ENCODE assay signal across 11 cellular contexts in genomic region chr17:39705786-39706348, GRCh38. TPM values are rescaled to one million over a fixed set of nuclear protein-coding genes. Genes with fewer than 3 reads are reported as not detected.
DNase-seq lines count a peak whose midpoint lies in the region; ATAC-seq and TF ChIP-seq lines count a peak whose summit lies in the region.
"Had no signal": no experiment of that assay in that cellular context is flagged by ENCODE, and none has a peak within 500 bp of the region (broad histone marks: within the 10 kb centered on the region; RNA-seq: fewer than 3 reads in every experiment).

No MANE protein-coding gene starts in this region.

- H3K4me1 ChIP-seq in body of pancreas = peaks cover 76% of the 10 kb centered on the region

- 0 to 34% methylated on average over 2 to 12 of the region's 12 CpGs for WGBS in body of pancreas, 2 donors

- peak overlapping the region; percentile 95 to 99 (median 97) for H3K27ac ChIP-seq in body of pancreas

- no peak overlapping the region for H3K4me3 ChIP-seq in body of pancreas

- H3K9me3 ChIP-seq in body of pancreas = no peaks in the 10 kb centered on the region

- intact Hi-C loops in body of pancreas (cut with DNase I) = no loop called here

- peak; percentile 30 to 68 (median 61) for TF ChIP-seq POLR2A in body of pancreas (IDR thresholded peaks at IDR 0.05)

- no peaks in the 10 kb centered on the region for H3K27me3 ChIP-seq in body of pancreas

- peak; percentile 91 for DNase-seq in HPDE6-E6E7 (ENCODE audit: extremely low spot score)
- peak; percentile 89 to 96 (median 94) for DNase-seq in body of pancreas
- DNase-seq in islet precursor cell = peak; percentile 76
- DNase-seq in renal cortical epithelial cell (ENCODE audit: low read depth) = peak; percentile 70
- no peak for DNase-seq in NCI-H146 treated with DMSO at 0.1 percent for 48 hours (lab: John Stamatoyannopoulos, UW; ENCODE audit: unreplicated experiment)
- DNase-seq in dedifferentiated amniotic fluid mesenchymal stem cell (ENCODE audit: extremely low spot score) = no peak
- no peak for DNase-seq in NCI-H1694 treated with DMSO at 0.1 percent for 48 hours (lab: John Stamatoyannopoulos, UW)
- DNase-seq: CD4-positive, alpha-beta memory T cell; NCI-H2107; occipital lobe had no signal

- peak; percentile 92 for ATAC-seq in body of pancreas
- no peak for ATAC-seq in HG03354 (IDR thresholded peaks at IDR 0.05; ENCODE audit: poor library complexity, severe bottlenecking, unreplicated experiment)

- peak in 4 of 7 experiments; percentile 47 to 69 (median 50) for TF ChIP-seq CTCF in body of pancreas (IDR thresholded peaks at IDR 0.05)

- H3K36me3 ChIP-seq in body of pancreas (replicated peaks in 1 of 2; ENCODE audit: insufficient read depth in 1 of 2, low read depth in 2 of 2) = no peaks in the 10 kb centered on the region

RNA-seq across cellular contexts. Expression of gene ERBB2, which starts 6.0 kb away (rescaled TPM):
- 10 to 100 TPM; 52.4 to 65.3 TPM for total RNA-seq in body of pancreas
- 28.5 and 121 TPM in 2 replicates for total RNA-seq in renal cortical epithelial cell

RNA-seq across cellular contexts. Expression of gene PGAP3, which starts 18.0 kb away (rescaled TPM):
- total RNA-seq in body of pancreas = 10 to 100 TPM; 13.8 to 33.2 TPM
- 6.6 and 21.8 TPM in 2 replicates for total RNA-seq in renal cortical epithelial cell

RNA-seq across cellular contexts. Expression of gene MIEN1, which starts 24.5 kb away (rescaled TPM):
- total RNA-seq in body of pancreas (10 to 100 TPM; 79.1 to 98.2 TPM), renal cortical epithelial cell (12.7 and 17.7 TPM in 2 replicates)

RNA-seq across cellular contexts. Expression of gene GRB7, which starts 31.9 kb away (rescaled TPM):
- total RNA-seq in body of pancreas (10 to 100 TPM; 25.4 to 39.9 TPM), renal cortical epithelial cell (10.8 and 25.7 TPM in 2 replicates)
- total RNA-seq: CD4-positive, alpha-beta memory T cell; occipital lobe had no signal

RNA-seq across cellular contexts. Expression of gene PNMT, which starts 37.6 kb away (rescaled TPM):
- total RNA-seq in body of pancreas (1 to 10 TPM; 1.3 to 2.6 TPM), renal cortical epithelial cell (0.25 TPM in 1 of 2 replicates, not detected in the other)

Comparison
In these comparisons a context has a peak if more than half of its experiments do, and no peak if none do; other contexts are left out.
1. DNase-seq: peak in HPDE6-E6E7 (single experiment), body of pancreas (4 of 4), islet precursor cell (single experiment) and renal cortical epithelial cell (single experiment); none in NCI-H146 treated with DMSO at 0.1 percent for 48 hours (single experiment), dedifferentiated amniotic fluid mesenchymal stem cell (single experiment) and NCI-H1694 treated with DMSO at 0.1 percent for 48 hours (single experiment).